In genomic region chr19:55487884-55488687, GRCh38 we compare ENCODE assay signal across 8 cellular contexts. TPM values are rescaled to one million over a fixed set of nuclear protein-coding genes. Genes with fewer than 3 reads are reported as not detected.
A peak's percentile ranks its signal among the peaks of the same experiment; 100 is the strongest.
DNase-seq lines count a peak whose midpoint lies in the region; ATAC-seq, FAIRE-seq and TF ChIP-seq lines count a peak whose summit lies in the region.

TSS of gene SSC5D (plus strand) at chr19:55488436. CDS start at chr19:55488590, 154 bp downstream.

- H3K4me3 ChIP-seq in astrocyte (ENCODE audit: insufficient read depth, low read depth, low read length): peak within 1 kb of the TSS; percentile 35
- H3K4me3 ChIP-seq in tibial artery: peak within 1 kb of the TSS in 1 of 2 donors; percentile 38

- no peak for FAIRE-seq in astrocyte (lab: Jason Lieb, UNC)

- peaks cover 52% of the 10 kb centered on the region for H3K4me1 ChIP-seq in astrocyte (ENCODE audit: insufficient read depth, low read length)
- peaks cover 0 to 64% (median 42%) of the 10 kb centered on the region in 4 donors for H3K4me1 ChIP-seq in tibial artery

- no peaks in the 10 kb centered on the region for H4K20me1 ChIP-seq in astrocyte (ENCODE audit: insufficient read depth, low read length)

- peak within 1 kb of the TSS; percentile 91 for H3K27ac ChIP-seq in astrocyte (ENCODE audit: low read depth, low read length)
- peak within 1 kb of the TSS; percentile 68 for H3K27ac ChIP-seq in layer of hippocampus (ENCODE audit: low read depth, low read length)
- peak within 1 kb of the TSS; percentile 60 to 86 for H3K27ac ChIP-seq in tibial artery

- peaks cover 58% of the 10 kb centered on the region for H3K27me3 Mint-ChIP-seq in activated naive CD4-positive, alpha-beta T cell treated with anti-CD3 and anti-CD28 coated beads, Interleukin-2, amount 10 ng/mL, durations not matched to agents 7 days and 5 days
- H3K27me3 Mint-ChIP-seq in astrocyte (ENCODE audit: low read depth, unreplicated experiment): no peaks in the 10 kb centered on the region

- peaks cover 9% of the 10 kb centered on the region for H3K4me1 Mint-ChIP-seq in activated naive CD4-positive, alpha-beta T cell treated with anti-CD3 and anti-CD28 coated beads, Interleukin-2, amount 10 ng/mL, durations not matched to agents 7 days and 5 days
- peaks cover 17% of the 10 kb centered on the region for H3K4me1 Mint-ChIP-seq in astrocyte (ENCODE audit: low read depth, unreplicated experiment)

- no peaks in the 10 kb centered on the region for H3K9me3 Mint-ChIP-seq in activated naive CD4-positive, alpha-beta T cell treated with anti-CD3 and anti-CD28 coated beads, Interleukin-2, amount 10 ng/mL, durations not matched to agents 7 days and 5 days
- H3K9me3 Mint-ChIP-seq in astrocyte (ENCODE audit: unreplicated experiment): no peaks in the 10 kb centered on the region

- peak within 1 kb of the TSS; percentile 2 for H2AFZ ChIP-seq in astrocyte (ENCODE audit: low read depth, low read length)

- H3K9me3 ChIP-seq in astrocyte (ENCODE audit: insufficient read depth, low read depth, low read length) (no peaks in the 10 kb centered on the region), tibial artery (no peaks in the 10 kb centered on the region)

- CTCF ChIA-PET in activated naive CD4-positive, alpha-beta T cell treated with anti-CD3 and anti-CD28 coated beads, Interleukin-2, amount 10 ng/mL, durations not matched to agents 7 days and 5 days (lab: Charles Lee): interaction anchor here (1.4 kb wide), 1 partner anchor 20 kb away, joined by 5 read pairs; no protein-coding TSS in a partner anchor

- peak within 1 kb of the TSS; percentile 96 for H3K4me2 ChIP-seq in astrocyte (ENCODE audit: low read length)

- no peak for TF ChIP-seq CTCF in astrocyte (IDR thresholded peaks at IDR 0.05; ENCODE audit: insufficient read depth, low read depth, low read length)
- no peak for TF ChIP-seq CTCF in tibial artery (IDR thresholded peaks at IDR 0.05)

- H3K36me3 Mint-ChIP-seq in activated naive CD4-positive, alpha-beta T cell treated with anti-CD3 and anti-CD28 coated beads, Interleukin-2, amount 10 ng/mL, durations not matched to agents 7 days and 5 days: no peaks in the 10 kb centered on the region
- H3K36me3 Mint-ChIP-seq in astrocyte (ENCODE audit: low read depth, unreplicated experiment): peaks cover 3% of the 10 kb centered on the region

- H3K4me3 Mint-ChIP-seq in activated naive CD4-positive, alpha-beta T cell treated with anti-CD3 and anti-CD28 coated beads, Interleukin-2, amount 10 ng/mL, durations not matched to agents 7 days and 5 days: no peak within 1 kb of the TSS
- peak within 1 kb of the TSS; percentile 79 for H3K4me3 Mint-ChIP-seq in astrocyte (ENCODE audit: unreplicated experiment)

- H3K36me3 ChIP-seq in astrocyte (ENCODE audit: insufficient read depth, low read length) (no peaks in the 10 kb centered on the region), tibial artery (peaks cover under 1 to 10% (median 10%) of the 10 kb centered on the region in 3 donors)

- intact Hi-C loops in tibial artery (cut with DNase I; ENCODE audit: low total_unique reads): no loop called here

- ATAC-seq in GM19455 (IDR thresholded peaks at IDR 0.05; ENCODE audit: unreplicated experiment): no peak

- no peaks in the 10 kb centered on the region for H3K27me3 ChIP-seq in astrocyte (ENCODE audit: insufficient read depth, low read length)
- H3K27me3 ChIP-seq in layer of hippocampus (ENCODE audit: control insufficient read depth, insufficient read depth, low read length): peaks cover 2% of the 10 kb centered on the region
- peaks cover 0 to 83% of the 10 kb centered on the region in 2 donors for H3K27me3 ChIP-seq in tibial artery

- DNase-seq in activated naive CD4-positive, alpha-beta T cell treated with anti-CD3 and anti-CD28 coated beads, Interleukin-2, amount 10 ng/mL, durations not matched to agents 7 days and 5 days: no peak
- DNase-seq in activated naive CD4-positive, alpha-beta T cell (lab: John Stamatoyannopoulos, UW): no peak
- peak; percentile 47 for DNase-seq in astrocyte (ENCODE audit: low read depth)
- no peak for DNase-seq in tibial artery
- DNase-seq in NCI-H187 (lab: John Stamatoyannopoulos, UW): no peak
- no peak for DNase-seq in kidney glomerular epithelial cell (lab: John Stamatoyannopoulos, UW)

- peak within 1 kb of the TSS; percentile 82 for H3K9ac ChIP-seq in astrocyte (ENCODE audit: low read length)

- H3K27ac Mint-ChIP-seq in activated naive CD4-positive, alpha-beta T cell treated with anti-CD3 and anti-CD28 coated beads, Interleukin-2, amount 10 ng/mL, durations not matched to agents 7 days and 5 days: peak within 1 kb of the TSS; percentile 71
- H3K27ac Mint-ChIP-seq in astrocyte (ENCODE audit: unreplicated experiment): peak within 1 kb of the TSS; percentile 98

- H3K79me2 ChIP-seq in astrocyte (ENCODE audit: insufficient read depth, low read length): peaks cover 22% of the 10 kb centered on the region

RNA-seq across cellular contexts. Expression of gene SSC5D, which starts in this region (rescaled TPM):
- total RNA-seq in astrocyte: 46.8 and 66.1 TPM in 2 replicates
